1 cellular context compared by ENCODE assay signal in the genomic region with DNA sequence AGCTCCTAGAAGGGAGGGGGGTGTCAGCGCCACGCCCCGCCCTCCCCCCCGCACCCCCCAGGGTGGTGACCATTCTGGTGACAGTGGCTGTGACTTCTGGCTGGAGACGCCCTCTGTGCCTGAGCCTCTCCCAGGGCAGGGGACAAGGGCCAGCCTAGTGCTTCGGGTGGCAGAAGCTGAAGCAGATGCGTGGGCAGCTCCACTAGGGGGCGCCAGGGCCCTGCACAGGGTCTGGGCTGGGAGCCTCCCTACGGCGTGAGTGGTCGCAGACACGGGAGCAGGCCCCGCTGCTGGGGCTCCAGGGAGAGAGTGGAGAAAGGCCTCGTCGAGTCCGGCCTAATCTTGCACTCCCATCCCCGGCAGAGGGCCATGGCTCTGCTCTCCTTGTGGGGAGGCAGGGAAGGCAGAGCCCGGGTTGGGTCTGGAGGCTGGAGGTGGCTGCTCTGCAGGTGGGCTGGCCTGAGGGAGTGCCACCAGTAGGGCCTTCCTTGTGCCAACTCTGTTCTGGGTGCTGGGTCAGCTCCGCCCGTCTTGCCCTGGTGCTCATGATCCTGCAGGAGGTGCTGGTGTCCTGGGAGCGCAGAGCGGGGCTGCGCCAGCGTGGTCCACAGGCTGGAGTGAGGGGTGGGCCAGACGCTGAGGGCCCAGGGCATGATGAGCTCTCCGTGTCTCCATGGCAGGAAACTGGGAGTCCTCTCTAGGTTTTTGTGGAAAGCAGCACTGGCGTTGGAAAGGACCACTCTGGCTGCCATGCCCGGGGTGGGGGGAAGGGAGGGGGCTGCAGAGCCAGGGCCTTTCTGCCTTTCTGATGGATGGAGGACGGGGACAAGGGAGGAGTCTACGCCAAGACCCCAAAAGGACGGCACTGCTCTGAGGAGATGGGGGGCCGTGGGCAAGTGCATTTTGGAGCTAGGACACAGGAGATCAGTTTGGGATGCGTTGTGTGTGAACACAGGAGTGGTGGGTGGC.
TF ChIP-seq lines count a peak whose summit lies in the region.

No MANE protein-coding gene starts in this region.

TF ChIP-seq in A549, 52 proteins besides CTCF, POLR2A, EP300 and RAD21:
- no peak; a peak in 1 of 5 replicates for TF ChIP-seq JUN (IDR thresholded peaks at IDR 0.05)
- no peak for TF ChIP-seq MYC (IDR thresholded peaks at IDR 0.05; ENCODE audit: borderline replicate concordance, low read length)
- TF ChIP-seq SMC3 (IDR thresholded peaks at IDR 0.05) = peak; percentile 50
- no peak for TF ChIP-seq HOXA7 (CRISPR knock-in tag; IDR thresholded peaks at IDR 0.05)
- 0 out of 2 replicates have a peak, but pooled peaks have one; percentile 11 for TF ChIP-seq GATA3 (IDR thresholded peaks at IDR 0.05; ENCODE audit: borderline replicate concordance)
- TF ChIP-seq, protein P1, sequence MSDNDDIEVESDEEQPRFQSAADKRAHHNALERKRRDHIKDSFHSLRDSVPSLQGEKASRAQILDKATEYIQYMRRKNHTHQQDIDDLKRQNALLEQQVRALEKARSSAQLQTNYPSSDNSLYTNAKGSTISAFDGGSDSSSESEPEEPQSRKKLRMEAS (IDR thresholded peaks at IDR 0.05) = no peak; the same call in 1 of the 2 replicates
- TF ChIP-seq, protein P2, sequence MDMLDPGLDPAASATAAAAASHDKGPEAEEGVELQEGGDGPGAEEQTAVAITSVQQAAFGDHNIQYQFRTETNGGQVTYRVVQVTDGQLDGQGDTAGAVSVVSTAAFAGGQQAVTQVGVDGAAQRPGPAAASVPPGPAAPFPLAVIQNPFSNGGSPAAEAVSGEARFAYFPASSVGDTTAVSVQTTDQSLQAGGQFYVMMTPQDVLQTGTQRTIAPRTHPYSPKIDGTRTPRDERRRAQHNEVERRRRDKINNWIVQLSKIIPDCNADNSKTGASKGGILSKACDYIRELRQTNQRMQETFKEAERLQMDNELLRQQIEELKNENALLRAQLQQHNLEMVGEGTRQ (IDR thresholded peaks at IDR 0.05) = no peak
